In the genomic region with DNA sequence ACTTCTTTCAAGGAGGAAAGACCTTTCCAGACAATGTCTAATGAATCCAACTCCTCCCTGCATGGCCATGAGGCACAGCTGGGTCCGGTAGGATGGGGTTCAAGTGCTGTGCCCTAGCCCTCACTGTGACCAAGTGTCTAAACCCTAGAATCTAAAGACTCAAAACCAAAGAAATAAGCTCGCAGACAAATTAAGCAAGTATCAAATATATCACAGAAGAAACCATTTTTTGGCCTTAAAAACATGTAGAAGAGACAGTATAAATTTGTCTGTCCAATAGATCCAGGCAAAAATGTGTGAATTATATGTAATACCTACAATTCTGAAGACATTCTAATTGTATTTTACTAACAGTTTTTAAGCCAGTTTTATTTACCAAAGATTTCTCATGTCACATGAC, we compare ENCODE assay signal across 35 cellular contexts.
"Had no signal": no experiment of that assay in that cellular context is flagged by ENCODE, and none has a peak within 500 bp of the region (broad histone marks: within the 10 kb centered on the region; RNA-seq: fewer than 3 reads in every experiment).

No MANE protein-coding gene starts in this region.

- DNase-seq: Karpas-422, Kasumi-1, MG63, MM.1S, MV-4-11, NCI-H1048, NCI-H1092, NCI-H1092 treated with DMSO at 0.1 percent for 48 hours, NCI-H1105, NCI-H1105 treated with DMSO at 0.1 percent for 48 hours, NCI-H1417, NCI-H1417 treated with DMSO at 0.1 percent for 48 hours, NCI-H1436, NCI-H1436 treated with DMSO at 0.1 percent for 48 hours, NCI-H146, NCI-H1694, NCI-H1694 treated with DMSO at 0.1 percent for 48 hours, NCI-H187, NCI-H187 treated with DMSO at 0.1 percent for 48 hours, NCI-H1930, NCI-H2029, NCI-H2029 treated with DMSO at 0.1 percent for 48 hours, NCI-H2081, NCI-H2081 treated with DMSO at 0.1 percent for 48 hours, NCI-H2107, NCI-H2171, NCI-H2171 treated with DMSO at 0.1 percent for 48 hours, NCI-H2227 treated with DMSO at 0.1 percent for 48 hours, NCI-H226, NCI-H345, NCI-H446, NCI-H446 treated with DMSO at 0.1 percent for 48 hours, NCI-H510A, NCI-H510A treated with DMSO at 0.1 percent for 48 hours, NCI-H524 had no signal

- H3K9me3 ChIP-seq: MG63 had no signal

- H3K36me3 ChIP-seq: MG63 had no signal

- H3K4me3 ChIP-seq: MG63 had no signal
